Comparison of ENCODE assay signal across 22 cellular contexts in genomic region chr4:152065545-152065944, GRCh38.
DNase-seq lines count a peak whose midpoint lies in the region; ATAC-seq lines count a peak whose summit lies in the region.
"Had no signal": no experiment of that assay in that cellular context is flagged by ENCODE, and none has a peak within 500 bp of the region (broad histone marks: within the 10 kb centered on the region; RNA-seq: fewer than 3 reads in every experiment).

No MANE protein-coding gene starts in this region.

- no peak overlapping the region for H3K27ac Mint-ChIP-seq in activated CD4-positive, alpha-beta T cell treated with anti-CD3 and anti-CD28 coated beads, Interleukin-2, amount 10 ng/mL, durations not matched to agents 24 days and 14 days
- peak overlapping the region in 1 of 2 donors; percentile 28 for H3K27ac Mint-ChIP-seq in stimulated activated naive CD8-positive, alpha-beta T cell treated with anti-CD3 and anti-CD28 coated beads, Interleukin-15, amount 100 ng/mL, for 72 hours
- no peak overlapping the region for H3K27ac Mint-ChIP-seq in activated naive CD4-positive, alpha-beta T cell treated with anti-CD3 and anti-CD28 coated beads, Interleukin-2, amount 50 U/mL, for 72 hours
- H3K27ac Mint-ChIP-seq in stimulated activated effector memory CD8-positive, alpha-beta T cell treated with anti-CD3 and anti-CD28 coated beads, Interleukin-12 subunit alpha, Interleukin-12 subunit beta, amount 100 ng/mL, for 72 hours: no peak overlapping the region
- H3K27ac Mint-ChIP-seq: CD4-positive, alpha-beta T cell had no signal

- peaks cover 1% of the 10 kb centered on the region for H3K36me3 Mint-ChIP-seq in activated CD4-positive, alpha-beta T cell treated with anti-CD3 and anti-CD28 coated beads, Interleukin-2, amount 10 ng/mL, durations not matched to agents 24 days and 14 days (ENCODE audit: low read depth)
- H3K36me3 Mint-ChIP-seq in activated naive CD4-positive, alpha-beta T cell treated with anti-CD3 and anti-CD28 coated beads, Interleukin-2, amount 50 U/mL, for 72 hours: peaks cover 0 to 8% of the 10 kb centered on the region in 2 donors
- H3K36me3 Mint-ChIP-seq in stimulated activated effector memory CD8-positive, alpha-beta T cell treated with anti-CD3 and anti-CD28 coated beads, Interleukin-12 subunit alpha, Interleukin-12 subunit beta, amount 100 ng/mL, for 72 hours: no peaks in the 10 kb centered on the region
- H3K36me3 Mint-ChIP-seq: brain had no signal

- peaks cover 22% of the 10 kb centered on the region for H3K9me3 Mint-ChIP-seq in activated CD4-positive, alpha-beta T cell treated with anti-CD3 and anti-CD28 coated beads, Interleukin-2, amount 10 ng/mL, durations not matched to agents 24 days and 14 days
- H3K9me3 Mint-ChIP-seq in stimulated activated naive CD8-positive, alpha-beta T cell treated with anti-CD3 and anti-CD28 coated beads, Interleukin-15, amount 100 ng/mL, for 72 hours: peaks cover 0 to 6% of the 10 kb centered on the region in 2 donors
- H3K9me3 Mint-ChIP-seq in activated naive CD4-positive, alpha-beta T cell treated with anti-CD3 and anti-CD28 coated beads, Interleukin-2, amount 50 U/mL, for 72 hours: peaks cover 7 to 8% of the 10 kb centered on the region in 2 donors
- H3K9me3 Mint-ChIP-seq in stimulated activated effector memory CD8-positive, alpha-beta T cell treated with anti-CD3 and anti-CD28 coated beads, Interleukin-12 subunit alpha, Interleukin-12 subunit beta, amount 100 ng/mL, for 72 hours: peaks cover 6% of the 10 kb centered on the region

- H3K27me3 Mint-ChIP-seq in activated CD4-positive, alpha-beta T cell treated with anti-CD3 and anti-CD28 coated beads, Interleukin-2, amount 10 ng/mL, durations not matched to agents 24 days and 14 days: no peaks in the 10 kb centered on the region
- no peaks in the 10 kb centered on the region for H3K27me3 Mint-ChIP-seq in stimulated activated naive CD8-positive, alpha-beta T cell treated with anti-CD3 and anti-CD28 coated beads, Interleukin-15, amount 100 ng/mL, for 72 hours
- H3K27me3 Mint-ChIP-seq: CD4-positive, alpha-beta T cell had no signal

- intact Hi-C loops in activated CD4-positive, alpha-beta T cell treated with anti-CD3 and anti-CD28 coated beads, Interleukin-2, amount 10 ng/mL, durations not matched to agents 24 days and 14 days (cut with micrococcal nuclease): no loop called here

- peak; percentile 65 for ATAC-seq in stimulated activated naive CD8-positive, alpha-beta T cell treated with anti-CD3 and anti-CD28 coated beads, Interleukin-15, amount 100 ng/mL, for 72 hours
- no peak for ATAC-seq in stimulated activated naive CD8-positive, alpha-beta T cell treated with anti-CD3 and anti-CD28 coated beads, Interleukin-15, Interleukin-2, amounts not matched to agents 100 U/mL and 50 U/mL, for 24 hours
- peak; percentile 32 to 63 for ATAC-seq in activated naive CD4-positive, alpha-beta T cell treated with anti-CD3 and anti-CD28 coated beads, Interleukin-2, amount 50 U/mL, for 72 hours
- peak; percentile 76 for ATAC-seq in stimulated activated effector memory CD8-positive, alpha-beta T cell treated with anti-CD3 and anti-CD28 coated beads, Interleukin-12 subunit alpha, Interleukin-12 subunit beta, amount 100 ng/mL, for 72 hours
- no peak for ATAC-seq in GM18873 (IDR thresholded peaks at IDR 0.05; ENCODE audit: low FRiP score, unreplicated experiment)
- ATAC-seq: K562, left lung, SK-N-SH treated with all-trans-retinoic acid at 6 μM for 48 hours had no signal

- H3K4me1 Mint-ChIP-seq in activated CD4-positive, alpha-beta T cell treated with anti-CD3 and anti-CD28 coated beads, Interleukin-2, amount 10 ng/mL, durations not matched to agents 24 days and 14 days: peaks cover 30% of the 10 kb centered on the region
- H3K4me1 Mint-ChIP-seq in stimulated activated naive CD8-positive, alpha-beta T cell treated with anti-CD3 and anti-CD28 coated beads, Interleukin-15, amount 100 ng/mL, for 72 hours: peaks cover 17% of the 10 kb centered on the region
- H3K4me1 Mint-ChIP-seq in stimulated activated effector memory CD8-positive, alpha-beta T cell treated with anti-CD3 and anti-CD28 coated beads, Interleukin-12 subunit alpha, Interleukin-12 subunit beta, amount 100 ng/mL, for 72 hours: peaks cover 32% of the 10 kb centered on the region

- peak; percentile 15 to 17 for DNase-seq in activated CD4-positive, alpha-beta T cell treated with anti-CD3 and anti-CD28 coated beads for 4 hours
- no peak for DNase-seq in activated CD4-positive, alpha-beta T cell treated with anti-CD3 and anti-CD28 coated beads, Interleukin-2, amount 10 ng/mL, durations not matched to agents 24 days and 14 days
- no peak for DNase-seq in stimulated activated naive CD8-positive, alpha-beta T cell treated with anti-CD3 and anti-CD28 coated beads, Interleukin-15, amount 100 ng/mL, for 72 hours
- DNase-seq in stimulated activated naive CD8-positive, alpha-beta T cell treated with anti-CD3 and anti-CD28 coated beads, Interleukin-15, Interleukin-2, amounts not matched to agents 100 U/mL and 50 U/mL, for 24 hours: no peak
- DNase-seq in activated naive CD4-positive, alpha-beta T cell treated with anti-CD3 and anti-CD28 coated beads, Interleukin-2, amount 50 U/mL, for 72 hours (ENCODE audit: low spot score in 2 of 2): no peak
- no peak for DNase-seq in stimulated activated effector memory CD8-positive, alpha-beta T cell treated with anti-CD3 and anti-CD28 coated beads, Interleukin-12 subunit alpha, Interleukin-12 subunit beta, amount 100 ng/mL, for 72 hours (ENCODE audit: low spot score in 2 of 2)
- DNase-seq in GM03348 (ENCODE audit: low spot score): no peak
- DNase-seq: 8988T; activated CD8-positive, alpha-beta memory T cell treated with anti-CD3 and anti-CD28 coated beads, Interleukin-2, amount 50 U/mL, for 48 hours; activated effector memory CD4-positive, alpha-beta T cell treated with anti-CD3 and anti-CD28 coated beads, Interleukin-2, amount 50 U/mL, for 16 hours; immature natural killer cell; left lung; mesenchymal stem cell; NCI-H1417 treated with DMSO at 0.1 percent for 48 hours; NCI-H2081 treated with DMSO at 0.1 percent for 48 hours; NCI-H446; psoas muscle had no signal

- H3K4me3 Mint-ChIP-seq in activated CD4-positive, alpha-beta T cell treated with anti-CD3 and anti-CD28 coated beads, Interleukin-2, amount 10 ng/mL, durations not matched to agents 24 days and 14 days: no peak overlapping the region
- no peak overlapping the region for H3K4me3 Mint-ChIP-seq in stimulated activated naive CD8-positive, alpha-beta T cell treated with anti-CD3 and anti-CD28 coated beads, Interleukin-15, amount 100 ng/mL, for 72 hours
- H3K4me3 Mint-ChIP-seq in stimulated activated effector memory CD8-positive, alpha-beta T cell treated with anti-CD3 and anti-CD28 coated beads, Interleukin-12 subunit alpha, Interleukin-12 subunit beta, amount 100 ng/mL, for 72 hours: no peak overlapping the region
- H3K4me3 Mint-ChIP-seq: CD4-positive, alpha-beta T cell; immature natural killer cell had no signal

Comparison
In these comparisons a context has a peak if more than half of its experiments do, and no peak if none do; other contexts are left out.
1. DNase-seq: peak in activated CD4-positive, alpha-beta T cell treated with anti-CD3 and anti-CD28 coated beads for 4 hours (2 of 2); none in activated CD4-positive, alpha-beta T cell treated with anti-CD3 and anti-CD28 coated beads, Interleukin-2, amount 10 ng/mL, durations not matched to agents 24 days and 14 days (single experiment), stimulated activated naive CD8-positive, alpha-beta T cell treated with anti-CD3 and anti-CD28 coated beads, Interleukin-15, amount 100 ng/mL, for 72 hours (0 of 2), stimulated activated naive CD8-positive, alpha-beta T cell treated with anti-CD3 and anti-CD28 coated beads, Interleukin-15, Interleukin-2, amounts not matched to agents 100 U/mL and 50 U/mL, for 24 hours (single experiment), activated naive CD4-positive, alpha-beta T cell treated with anti-CD3 and anti-CD28 coated beads, Interleukin-2, amount 50 U/mL, for 72 hours (0 of 2), stimulated activated effector memory CD8-positive, alpha-beta T cell treated with anti-CD3 and anti-CD28 coated beads, Interleukin-12 subunit alpha, Interleukin-12 subunit beta, amount 100 ng/mL, for 72 hours (0 of 2) and GM03348 (single experiment).
2. ATAC-seq: peak in stimulated activated naive CD8-positive, alpha-beta T cell treated with anti-CD3 and anti-CD28 coated beads, Interleukin-15, amount 100 ng/mL, for 72 hours (single experiment), activated naive CD4-positive, alpha-beta T cell treated with anti-CD3 and anti-CD28 coated beads, Interleukin-2, amount 50 U/mL, for 72 hours (2 of 2) and stimulated activated effector memory CD8-positive, alpha-beta T cell treated with anti-CD3 and anti-CD28 coated beads, Interleukin-12 subunit alpha, Interleukin-12 subunit beta, amount 100 ng/mL, for 72 hours (single experiment); none in stimulated activated naive CD8-positive, alpha-beta T cell treated with anti-CD3 and anti-CD28 coated beads, Interleukin-15, Interleukin-2, amounts not matched to agents 100 U/mL and 50 U/mL, for 24 hours (single experiment) and GM18873 (single experiment).